17 cellular contexts compared by ENCODE assay signal in genomic region chr3:61788623-61789507, GRCh38.
DNase-seq lines count a peak whose midpoint lies in the region; ATAC-seq and TF ChIP-seq lines count a peak whose summit lies in the region.
"Had no signal": no experiment of that assay in that cellular context is flagged by ENCODE, and none has a peak within 500 bp of the region (broad histone marks: within the 10 kb centered on the region; RNA-seq: fewer than 3 reads in every experiment).

No MANE protein-coding gene starts in this region.

- no peaks in the 10 kb centered on the region for H3F3A ChIP-seq in GM23338 (replicated peaks; ENCODE audit: low read depth)

- H4K20me1 ChIP-seq in GM23338 (replicated peaks; ENCODE audit: insufficient read depth) = peaks cover 23% of the 10 kb centered on the region

- peak overlapping the region; percentile 25; the same call in 1 of the 2 replicates for H3K4me2 ChIP-seq in GM23338

- TF ChIP-seq EP300 in esophagus muscularis mucosa (IDR thresholded peaks at IDR 0.05) = no peak

- H3K36me3 ChIP-seq in GM23338 (ENCODE audit: insufficient read depth) = no peaks in the 10 kb centered on the region
- no peaks in the 10 kb centered on the region for H3K36me3 ChIP-seq in esophagus muscularis mucosa
- no peaks in the 10 kb centered on the region for H3K36me3 ChIP-seq in tibial artery
- H3K36me3 ChIP-seq: BE2C had no signal

- no peak overlapping the region for H3K4me3 Mint-ChIP-seq in GM23338
- no peak overlapping the region for H3K4me3 Mint-ChIP-seq in glutamatergic neuron (ENCODE audit: unreplicated experiment)
- H3K4me3 Mint-ChIP-seq: CD14-positive monocyte; CD4-positive, alpha-beta memory T cell; H9 had no signal

- 93% methylated on average over 4 of the region's 4 CpGs for WGBS in esophagus muscularis mucosa

- peaks cover 100% of the 10 kb centered on the region for H3K79me2 ChIP-seq in GM23338 (replicated peaks; ENCODE audit: insufficient read depth)

- H2AFZ ChIP-seq in GM23338 = no peak overlapping the region

- H3K27me3 Mint-ChIP-seq in GM23338 (ENCODE audit: insufficient read depth, low read depth, poor library complexity) (peaks cover 2% of the 10 kb centered on the region), glutamatergic neuron (ENCODE audit: unreplicated experiment) (no peaks in the 10 kb centered on the region)
- H3K27me3 Mint-ChIP-seq: CD4-positive, alpha-beta memory T cell had no signal

- H3K4me3 ChIP-seq in GM23338 (no peak overlapping the region), esophagus muscularis mucosa (no peak overlapping the region), tibial artery (no peak overlapping the region)

- H3K36me3 Mint-ChIP-seq in GM23338 (ENCODE audit: low read depth) (no peaks in the 10 kb centered on the region), glutamatergic neuron (ENCODE audit: unreplicated experiment) (peaks cover 4% of the 10 kb centered on the region)
- H3K36me3 Mint-ChIP-seq: CD14-positive monocyte; CD4-positive, alpha-beta memory T cell; IgD-negative memory B cell had no signal

- intact Hi-C loops in esophagus muscularis mucosa (cut with DNase I) (no loop called here), tibial artery (cut with DNase I; ENCODE audit: low total_unique reads) (no loop called here)

- H3K9me2 ChIP-seq in GM23338 (ENCODE audit: insufficient read depth) = no peaks in the 10 kb centered on the region

- no peak for TF ChIP-seq CTCF in GM23338 (conservative IDR thresholded peaks at IDR 0.05; ENCODE audit: low read depth in 2 of 2)
- TF ChIP-seq CTCF in esophagus muscularis mucosa (IDR thresholded peaks at IDR 0.05) = no peak
- no peak for TF ChIP-seq CTCF in glutamatergic neuron (IDR thresholded peaks at IDR 0.05; ENCODE audit: partially characterized antibody, unreplicated experiment)
- TF ChIP-seq CTCF in tibial artery (IDR thresholded peaks at IDR 0.05) = no peak

- H3K9me3 ChIP-seq in esophagus muscularis mucosa = no peaks in the 10 kb centered on the region
- peaks cover 0 to 3% (median 3%) of the 10 kb centered on the region in 3 donors for H3K9me3 ChIP-seq in tibial artery
- H3K9me3 ChIP-seq: BE2C had no signal

- no peaks in the 10 kb centered on the region for H3K9me3 Mint-ChIP-seq in GM23338
- H3K9me3 Mint-ChIP-seq in glutamatergic neuron (ENCODE audit: unreplicated experiment) = peaks cover under 1% of the 10 kb centered on the region
- H3K9me3 Mint-ChIP-seq: H9 had no signal

- H3K4me1 Mint-ChIP-seq in GM23338 (peaks cover 45% of the 10 kb centered on the region), glutamatergic neuron (ENCODE audit: low read depth, unreplicated experiment) (peaks cover 19% of the 10 kb centered on the region)
- H3K4me1 Mint-ChIP-seq: CD14-positive monocyte; CD4-positive, alpha-beta memory T cell had no signal

- H3K27me3 ChIP-seq in GM23338 (ENCODE audit: insufficient read depth) = no peaks in the 10 kb centered on the region
- H3K27me3 ChIP-seq in esophagus muscularis mucosa = no peaks in the 10 kb centered on the region
- H3K27me3 ChIP-seq in tibial artery = no peaks in the 10 kb centered on the region

- peak; percentile 68 for ATAC-seq in GM23338

- no peak overlapping the region for H3K27ac ChIP-seq in GM23338 (ENCODE audit: low read depth)
- no peak overlapping the region for H3K27ac ChIP-seq in esophagus muscularis mucosa (replicated peaks in 1 of 4)
- no peak overlapping the region for H3K27ac ChIP-seq in tibial artery

- no peak overlapping the region; the same call in 1 of the 2 replicates for H3K27ac Mint-ChIP-seq in GM23338
- H3K27ac Mint-ChIP-seq in glutamatergic neuron (ENCODE audit: unreplicated experiment) = no peak overlapping the region
- H3K27ac Mint-ChIP-seq: CD4-positive, alpha-beta memory T cell had no signal

- DNase-seq in GM23338 (ENCODE audit: low spot score) (peak; percentile 37), NAMALWA (ENCODE audit: low spot score) (peak; percentile 0), esophagus muscularis mucosa (ENCODE audit: extremely low spot score) (peak; percentile 45), OCI-M2 (lab: John Stamatoyannopoulos, UW; ENCODE audit: unreplicated experiment) (no peak), glutamatergic neuron (no peak), SIG-M5 treated with dmso at 0.1 percent for 504 hours (lab: John Stamatoyannopoulos, UW; ENCODE audit: unreplicated experiment) (no peak), tibial artery (no peak)
- DNase-seq: ACHN; BE2C; CD4-positive, alpha-beta memory T cell; DMS79; GDM1; GOT3; H9; KG1 had no signal

- no peak for TF ChIP-seq POLR2A in esophagus muscularis mucosa (IDR thresholded peaks at IDR 0.05; ENCODE audit: low read depth)

- H3K4me1 ChIP-seq in GM23338 (ENCODE audit: insufficient read depth) = peaks cover 25% of the 10 kb centered on the region
- peaks cover 0 to 8% (median 2%) of the 10 kb centered on the region in 4 donors for H3K4me1 ChIP-seq in esophagus muscularis mucosa
- peaks cover 0 to 46% (median 10%) of the 10 kb centered on the region in 4 donors for H3K4me1 ChIP-seq in tibial artery
- H3K4me1 ChIP-seq: BE2C had no signal

TF ChIP-seq in GM23338, 12 proteins besides CTCF, POLR2A, EP300 and RAD21 (continues in another document):
- no peak for TF ChIP-seq ZNF462 (CRISPR knock-in tag; IDR thresholded peaks at IDR 0.05)
- TF ChIP-seq POLR2AphosphoS5 (IDR thresholded peaks at IDR 0.05; ENCODE audit: low read depth) = no peak
- no peak for TF ChIP-seq EZH2 (IDR thresholded peaks at IDR 0.05; ENCODE audit: low read depth, unreplicated experiment)
- no peak for TF ChIP-seq ZNF114 (CRISPR knock-in tag; IDR thresholded peaks at IDR 0.05)
- no peak for TF ChIP-seq ETS1 (IDR thresholded peaks at IDR 0.05)

Comparison
In these comparisons a context has a peak if more than half of its experiments do, and no peak if none do; other contexts are left out.
1. DNase-seq: peak in GM23338 (single experiment), NAMALWA (single experiment) and esophagus muscularis mucosa (single experiment); none in OCI-M2 (single experiment), glutamatergic neuron (single experiment), SIG-M5 treated with dmso at 0.1 percent for 504 hours (single experiment) and tibial artery (0 of 2).